In the genomic region with DNA sequence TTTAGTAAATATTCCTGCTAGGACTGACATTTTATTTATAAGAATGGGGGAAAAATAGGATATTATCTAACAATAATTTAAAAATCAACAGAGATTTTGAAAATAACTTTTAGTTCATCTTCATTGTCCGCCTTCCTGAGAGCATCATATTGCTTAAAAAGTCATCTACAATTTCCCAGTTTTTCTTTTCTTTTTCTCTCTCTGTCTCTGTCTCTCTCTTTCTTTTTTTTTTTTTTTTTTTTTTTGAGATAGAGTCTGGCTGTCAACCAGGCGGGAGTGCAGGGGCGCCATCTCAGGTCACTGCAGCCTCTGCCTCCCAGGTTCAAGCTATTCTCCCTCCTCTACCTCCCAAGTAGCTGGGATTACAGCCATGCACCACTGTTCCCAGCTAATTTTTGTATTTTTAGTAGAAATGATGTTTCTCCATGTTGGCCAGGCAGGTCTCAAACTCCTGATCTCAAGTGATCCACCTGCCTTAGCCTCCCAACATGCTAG, we compare ENCODE assay signal across 19 cellular contexts.
"Had no signal": no experiment of that assay in that cellular context is flagged by ENCODE, and none has a peak within 500 bp of the region (broad histone marks: within the 10 kb centered on the region; RNA-seq: fewer than 3 reads in every experiment).

No MANE protein-coding gene starts in this region.

- H3K4me3 Mint-ChIP-seq: dendritic cell treated with granulocyte-macrophage colony-stimulating factor and Interleukin-4, amounts not matched to agents 40 ng/mL and 50 ng/mL, for 4 days; effector memory CD8-positive, alpha-beta T cell; naive thymus-derived CD4-positive, alpha-beta T cell; neural crest cell had no signal

- H3K4me1 ChIP-seq: esophagus squamous epithelium, stomach had no signal

- H3K27ac ChIP-seq: esophagus squamous epithelium, hepatocyte, ovary, stomach, thoracic aorta had no signal

- H3K36me3 ChIP-seq: esophagus squamous epithelium, ovary, stomach, thoracic aorta had no signal

- FAIRE-seq: colon, small intestine had no signal

- H3K27ac Mint-ChIP-seq: dendritic cell treated with granulocyte-macrophage colony-stimulating factor and Interleukin-4, amounts not matched to agents 40 ng/mL and 50 ng/mL, for 4 days; effector memory CD8-positive, alpha-beta T cell; naive thymus-derived CD4-positive, alpha-beta T cell had no signal

- H3K9me3 ChIP-seq: esophagus squamous epithelium, ovary, stomach, thoracic aorta had no signal

- DNase-seq: effector memory CD8-positive, alpha-beta T cell; esophagus squamous epithelium; foreskin fibroblast; head of caudate nucleus; kidney glomerular epithelial cell; naive thymus-derived CD4-positive, alpha-beta T cell; nucleus accumbens; ovary; right cardiac atrium; small intestine; stimulated activated CD4-positive, alpha-beta T cell treated with anti-CD3 and anti-CD28 coated beads, Interleukin-12 subunit alpha, Interleukin-12 subunit beta, amount 100 ng/mL, for 4 hours; stimulated activated naive CD4-positive, alpha-beta T cell; stomach; substantia nigra had no signal

- H3K4me1 Mint-ChIP-seq: naive thymus-derived CD4-positive, alpha-beta T cell had no signal

- H2AFZ ChIP-seq: hepatocyte had no signal

- H3K9me3 Mint-ChIP-seq: dendritic cell treated with granulocyte-macrophage colony-stimulating factor and Interleukin-4, amounts not matched to agents 40 ng/mL and 50 ng/mL, for 4 days; neural crest cell had no signal

- H3K79me2 ChIP-seq: hepatocyte had no signal

- H3K27me3 Mint-ChIP-seq: dendritic cell treated with granulocyte-macrophage colony-stimulating factor and Interleukin-4, amounts not matched to agents 40 ng/mL and 50 ng/mL, for 4 days; effector memory CD8-positive, alpha-beta T cell; naive thymus-derived CD4-positive, alpha-beta T cell had no signal

- H3K4me3 ChIP-seq: esophagus squamous epithelium, hepatocyte, ovary, stomach, thoracic aorta had no signal

- H3K27me3 ChIP-seq: esophagus squamous epithelium, hepatocyte, ovary, stomach had no signal

- H3K4me2 ChIP-seq: hepatocyte had no signal

- H3K36me3 Mint-ChIP-seq: naive thymus-derived CD4-positive, alpha-beta T cell had no signal
